21 cellular contexts compared by ENCODE assay signal in the genomic region with DNA sequence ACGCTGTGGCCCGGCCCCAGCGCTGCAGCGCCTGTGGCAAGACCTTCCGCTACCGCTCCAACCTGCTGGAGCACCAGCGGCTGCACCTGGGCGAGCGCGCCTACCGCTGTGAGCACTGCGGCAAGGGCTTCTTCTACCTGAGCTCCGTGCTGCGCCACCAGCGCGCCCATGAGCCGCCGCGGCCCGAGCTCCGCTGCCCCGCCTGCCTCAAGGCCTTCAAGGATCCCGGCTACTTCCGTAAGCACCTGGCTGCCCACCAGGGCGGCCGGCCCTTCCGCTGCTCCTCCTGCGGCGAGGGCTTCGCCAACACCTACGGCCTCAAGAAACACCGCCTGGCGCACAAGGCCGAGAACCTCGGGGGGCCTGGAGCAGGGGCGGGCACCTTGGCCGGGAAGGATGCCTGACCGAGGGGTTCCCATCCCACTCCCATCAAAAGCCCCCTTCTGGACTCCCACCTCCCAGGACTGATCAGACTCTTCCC. TPM values are rescaled to one million over a fixed set of nuclear protein-coding genes. Genes with fewer than 3 reads are reported as not detected.
DNase-seq lines count a peak whose midpoint lies in the region; ATAC-seq and TF ChIP-seq lines count a peak whose summit lies in the region.
"Had no signal": no experiment of that assay in that cellular context is flagged by ENCODE, and none has a peak within 500 bp of the region (broad histone marks: within the 10 kb centered on the region; RNA-seq: fewer than 3 reads in every experiment).

No MANE protein-coding gene starts in this region.

- TF ChIP-seq CTCF in GM23338 (conservative IDR thresholded peaks at IDR 0.05; ENCODE audit: low read depth in 2 of 2): no peak
- TF ChIP-seq CTCF in HEK293 (tag by site-specific recombination; IDR thresholded peaks at IDR 0.05): no peak
- TF ChIP-seq CTCF in mammary epithelial cell (conservative IDR thresholded peaks at IDR 0.05 in 1 of 2, IDR thresholded peaks at IDR 0.05 in 1 of 2; ENCODE audit: extremely low read depth in 1 of 2, insufficient read depth in 1 of 2, low read depth in 1 of 2, low read length in 2 of 2): no peak
- TF ChIP-seq CTCF in neutrophil (IDR thresholded peaks at IDR 0.05): no peak
- TF ChIP-seq CTCF in MM.1S (IDR thresholded peaks at IDR 0.05; ENCODE audit: low read length): no peak

- CTCF ChIA-PET in HEK293 (lab: Yijun Ruan, JAX) (no interaction called here), mammary epithelial cell (lab: Charles Lee; ENCODE audit: low non-redundant PET) (no interaction called here)

- H3K27ac ChIP-seq in GM23338 (ENCODE audit: low read depth) (no peak overlapping the region), HEK293 (ENCODE audit: extremely low read depth, low read depth, low read length) (no peak overlapping the region), mammary epithelial cell (ENCODE audit: insufficient read depth, low read depth, low read length) (no peak overlapping the region), neutrophil (peak overlapping the region; percentile 66), MM.1S (ENCODE audit: low read length) (no peak overlapping the region)
- H3K27ac ChIP-seq: BLaER1 had no signal

- H3K4me3 ChIP-seq in GM23338 (no peak overlapping the region), HEK293 (ENCODE audit: low read depth, low read length) (no peak overlapping the region), mammary epithelial cell (replicated peaks in 1 of 3; ENCODE audit: insufficient read depth in 1 of 3, low read depth in 2 of 3, low read length in 3 of 3) (peak overlapping the region in 2 of 3 experiments; percentile 27 to 38), neutrophil (ENCODE audit: low read depth in 1 of 2, low read length in 1 of 2) (no peak overlapping the region), MM.1S (ENCODE audit: low read length) (no peak overlapping the region)
- H3K4me3 ChIP-seq: BLaER1, GM12878 had no signal

- dilution Hi-C loops in mammary epithelial cell (cut with HindIII; ENCODE audit: low sequenced_read_pairs): loop anchor here (25.0 kb wide), 2 partner anchors 954 to 1154 kb away; partner anchors contain the start of genes CDC42EP5, LENG9 and LILRB4

- H3K27me3 ChIP-seq in GM23338 (ENCODE audit: insufficient read depth): no peaks in the 10 kb centered on the region
- no peaks in the 10 kb centered on the region for H3K27me3 ChIP-seq in mammary epithelial cell (ENCODE audit: insufficient read depth, low read length)
- no peaks in the 10 kb centered on the region for H3K27me3 ChIP-seq in neutrophil
- H3K27me3 ChIP-seq in MM.1S (replicated peaks; ENCODE audit: insufficient read depth, low read length): no peaks in the 10 kb centered on the region
- H3K27me3 ChIP-seq: BLaER1 had no signal

- H3K4me1 ChIP-seq in GM23338 (ENCODE audit: insufficient read depth) (no peaks in the 10 kb centered on the region), HEK293 (ENCODE audit: control insufficient read depth, insufficient read depth, low read length) (no peaks in the 10 kb centered on the region), mammary epithelial cell (ENCODE audit: insufficient read depth, low read length) (peaks cover 8% of the 10 kb centered on the region), neutrophil (ENCODE audit: control insufficient read depth in 1 of 2, insufficient read depth in 1 of 2, low read depth in 1 of 2, low read length in 1 of 2) (peaks cover 55 to 64% of the 10 kb centered on the region in 2 experiments), MM.1S (ENCODE audit: low read length) (no peaks in the 10 kb centered on the region)

- DNase-seq in GM23338 (ENCODE audit: low spot score): peak; percentile 12
- DNase-seq in mammary epithelial cell: no peak
- DNase-seq in AG20443 (ENCODE audit: low spot score): no peak
- no peak for DNase-seq in MM.1S
- DNase-seq in H4 (ENCODE audit: low spot score): no peak
- DNase-seq: ACHN, AML-193, Calu3, DMS53, DND-41, EL, H9, Kasumi-1, KG1 had no signal

- H3K27ac Mint-ChIP-seq in GM23338: no peak overlapping the region
- H3K27ac Mint-ChIP-seq: IgD-negative memory B cell had no signal

- no peak overlapping the region for H3K9ac ChIP-seq in mammary epithelial cell (ENCODE audit: insufficient read depth, low read length)
- no peak overlapping the region for H3K9ac ChIP-seq in MM.1S (ENCODE audit: low read length)
- H3K9ac ChIP-seq: BLaER1 had no signal

- H3K4me2 ChIP-seq in GM23338: no peak overlapping the region
- peak overlapping the region; percentile 63 for H3K4me2 ChIP-seq in mammary epithelial cell (ENCODE audit: insufficient read depth, low read depth, low read length)
- no peak overlapping the region for H3K4me2 ChIP-seq in MM.1S (ENCODE audit: low read depth, low read length)
- H3K4me2 ChIP-seq: BLaER1 had no signal

- intact Hi-C loops in mammary epithelial cell (cut with micrococcal nuclease): no loop called here

- 92% methylated on average over 14 of the region's 38 CpGs for WGBS in mammary epithelial cell (ENCODE audit: low coverage, missing lambda C conversion rate)

- no peak overlapping the region for H2AFZ ChIP-seq in GM23338
- no peak overlapping the region for H2AFZ ChIP-seq in mammary epithelial cell (ENCODE audit: low read depth, low read length)
- H2AFZ ChIP-seq in MM.1S (ENCODE audit: low read length): no peak overlapping the region

- H3F3A ChIP-seq in GM23338 (replicated peaks; ENCODE audit: low read depth): peaks cover 3% of the 10 kb centered on the region; the same call in 1 of the 2 replicates
- no peaks in the 10 kb centered on the region for H3F3A ChIP-seq in MM.1S (ENCODE audit: insufficient read depth, low read length)

- 0 out of 3 replicates have a peak, but pooled peaks cover 2% of the 10 kb centered on the region for H3K4me1 Mint-ChIP-seq in GM23338

- H3K9me3 Mint-ChIP-seq in GM23338: peaks cover 5% of the 10 kb centered on the region
- H3K9me3 Mint-ChIP-seq: CD4-positive, alpha-beta memory T cell; H9; IgD-negative memory B cell had no signal

- H3K79me2 ChIP-seq in GM23338 (replicated peaks; ENCODE audit: insufficient read depth) (0 out of 2 replicates have a peak, but pooled peaks cover 2% of the 10 kb centered on the region), mammary epithelial cell (ENCODE audit: insufficient read depth, low read length) (peaks cover 53% of the 10 kb centered on the region), MM.1S (ENCODE audit: low read length) (peaks cover 7% of the 10 kb centered on the region; the same call in 1 of the 2 replicates)

- no peaks in the 10 kb centered on the region for H3K9me3 ChIP-seq in HEK293 (ENCODE audit: control insufficient read depth, insufficient read depth, low read depth, low read length)
- H3K9me3 ChIP-seq in mammary epithelial cell (replicated peaks; ENCODE audit: insufficient read depth, low read length): no peaks in the 10 kb centered on the region
- no peaks in the 10 kb centered on the region for H3K9me3 ChIP-seq in neutrophil
- H3K9me3 ChIP-seq in MM.1S (replicated peaks; ENCODE audit: insufficient read depth, low read length): no peaks in the 10 kb centered on the region
- H3K9me3 ChIP-seq: BLaER1 had no signal

- POLR2A ChIA-PET in HEK293 (lab: Yijun Ruan, JAX): no interaction called here

- in situ Hi-C loops in mammary epithelial cell (cut with MboI; ENCODE audit: low sequenced_read_pairs in 2 of 2): no loop called here

- no peaks in the 10 kb centered on the region for H3K9me2 ChIP-seq in GM23338 (ENCODE audit: insufficient read depth)
- no peaks in the 10 kb centered on the region for H3K9me2 ChIP-seq in MM.1S (replicated peaks; ENCODE audit: insufficient read depth, low read length)

- H3K36me3 Mint-ChIP-seq in GM23338 (ENCODE audit: low read depth): peaks cover 52% of the 10 kb centered on the region
- H3K36me3 Mint-ChIP-seq: IgD-negative memory B cell had no signal

- H3K27me3 Mint-ChIP-seq in GM23338 (ENCODE audit: insufficient read depth, low read depth, poor library complexity): peaks cover 22% of the 10 kb centered on the region
- H3K27me3 Mint-ChIP-seq: CD4-positive, alpha-beta memory T cell; IgD-negative memory B cell had no signal

- BruUV-seq in mammary epithelial cell (replicated peaks; lab: Mats Ljungman, UMichigan): no TSS peak

- no peak for ATAC-seq in GM23338
- ATAC-seq: GM12878 had no signal

- H3K36me3 ChIP-seq in GM23338 (ENCODE audit: insufficient read depth) (no peaks in the 10 kb centered on the region), HEK293 (ENCODE audit: control insufficient read depth in 2 of 2, insufficient read depth in 1 of 2, low read length in 2 of 2) (peaks cover 5 to 32% of the 10 kb centered on the region in 2 experiments; a peak in 2 of 3 replicates), mammary epithelial cell (ENCODE audit: insufficient read depth, low read length) (peaks cover 2% of the 10 kb centered on the region), neutrophil (peaks cover 45% of the 10 kb centered on the region), MM.1S (replicated peaks; ENCODE audit: insufficient read depth, low read length) (no peaks in the 10 kb centered on the region)

- H3K4me3 Mint-ChIP-seq in GM23338: no peak overlapping the region
- H3K4me3 Mint-ChIP-seq: CD14-positive monocyte, H9, IgD-negative memory B cell had no signal

- peaks cover 11% of the 10 kb centered on the region for H4K20me1 ChIP-seq in GM23338 (replicated peaks; ENCODE audit: insufficient read depth)
- H4K20me1 ChIP-seq in mammary epithelial cell (ENCODE audit: insufficient read depth, low read length): no peaks in the 10 kb centered on the region
- no peaks in the 10 kb centered on the region for H4K20me1 ChIP-seq in MM.1S (ENCODE audit: insufficient read depth, low read length)

RNA-seq across cellular contexts. Expression of gene ZNF784, which starts 7.9 kb away (rescaled TPM):
- 5.6 and 6.7 TPM in 2 replicates for total RNA-seq in GM23338 (2014; rRNA removed; shearing (Covaris generic))
- polyA plus RNA-seq in GM23338 (2016; fragmentation: Nextera tagmentation; extraction: Ambion mirVana) (1.5 and 1.6 TPM in 2 replicates), mammary epithelial cell (2.7 TPM)
- total RNA-seq in mammary epithelial cell: 1 to 10 TPM; 4.2 to 6.1 TPM
- 6.7 TPM for polyA minus RNA-seq in mammary epithelial cell
- total RNA-seq in H4 (2014; rRNA removed; shearing (Covaris generic)): 5.2 and 7.2 TPM in 2 replicates

RNA-seq across cellular contexts. Expression of gene ZNF865, which starts 11.0 kb away (rescaled TPM):
- 10.3 and 12.1 TPM in 2 replicates for total RNA-seq in GM23338 (2014; rRNA removed; shearing (Covaris generic))
- polyA plus RNA-seq in GM23338 (2016; fragmentation: Nextera tagmentation; extraction: Ambion mirVana) (2.2 and 2.4 TPM in 2 replicates), mammary epithelial cell (2.1 TPM)
- 1 to 10 TPM; 1.5 to 8.8 TPM for total RNA-seq in mammary epithelial cell
- polyA minus RNA-seq in mammary epithelial cell: 2.9 TPM
- total RNA-seq in H4 (2014; rRNA removed; shearing (Covaris generic)): 1.0 TPM in 2 replicates

RNA-seq across cellular contexts. Expression of gene ZNF524, which starts 16.3 kb away (rescaled TPM):
- 8.3 and 16.5 TPM in 2 replicates for total RNA-seq in GM23338 (2014; rRNA removed; shearing (Covaris generic))
- polyA plus RNA-seq in GM23338 (2016; fragmentation: Nextera tagmentation; extraction: Ambion mirVana) (5.7 and 6.0 TPM in 2 replicates), mammary epithelial cell (6.9 TPM)
- 10 to 100 TPM; 11.0 to 14.3 TPM for total RNA-seq in mammary epithelial cell
- 4.6 TPM for polyA minus RNA-seq in mammary epithelial cell
- total RNA-seq in H4 (2014; rRNA removed; shearing (Covaris generic)): 16.7 and 21.9 TPM in 2 replicates

RNA-seq across cellular contexts. Expression of gene FIZ1, which starts 17.1 kb away (rescaled TPM):
- 10.1 and 12.6 TPM in 2 replicates for total RNA-seq in GM23338 (2014; rRNA removed; shearing (Covaris generic))
- polyA plus RNA-seq in GM23338 (2016; fragmentation: Nextera tagmentation; extraction: Ambion mirVana) (5.3 and 5.4 TPM in 2 replicates), mammary epithelial cell (3.7 TPM)
- total RNA-seq in mammary epithelial cell: 10 to 100 TPM in 1 of 2 donors, 1 to 10 TPM in 1; 5.3 to 13.4 TPM
- polyA minus RNA-seq in mammary epithelial cell: 15.5 TPM
- 5.1 and 7.8 TPM in 2 replicates for total RNA-seq in H4 (2014; rRNA removed; shearing (Covaris generic))

RNA-seq across cellular contexts. Expression of gene ZNF580, which starts 24.4 kb away (rescaled TPM):
- total RNA-seq in GM23338 (2014; rRNA removed; shearing (Covaris generic)): 10.9 and 18.7 TPM in 2 replicates
- polyA plus RNA-seq in GM23338 (2016; fragmentation: Nextera tagmentation; extraction: Ambion mirVana): 23.6 and 23.9 TPM in 2 replicates
- total RNA-seq in mammary epithelial cell: 10 to 100 TPM in 1 of 2 donors, 1 to 10 TPM in 1; 7.5 to 30.1 TPM
- 6.7 TPM for polyA plus RNA-seq in mammary epithelial cell
- polyA minus RNA-seq in mammary epithelial cell: 42.1 TPM
- total RNA-seq in H4 (2014; rRNA removed; shearing (Covaris generic)): 9.6 and 19.2 TPM in 2 replicates

Comparison
In these comparisons a context has a peak if more than half of its experiments do, and no peak if none do; other contexts are left out.
1. H3K4me3 ChIP-seq: peak in mammary epithelial cell (2 of 3); none in GM23338 (single experiment), HEK293 (single experiment), neutrophil (0 of 2) and MM.1S (single experiment).